8 cellular contexts compared by ENCODE assay signal in the genomic region with DNA sequence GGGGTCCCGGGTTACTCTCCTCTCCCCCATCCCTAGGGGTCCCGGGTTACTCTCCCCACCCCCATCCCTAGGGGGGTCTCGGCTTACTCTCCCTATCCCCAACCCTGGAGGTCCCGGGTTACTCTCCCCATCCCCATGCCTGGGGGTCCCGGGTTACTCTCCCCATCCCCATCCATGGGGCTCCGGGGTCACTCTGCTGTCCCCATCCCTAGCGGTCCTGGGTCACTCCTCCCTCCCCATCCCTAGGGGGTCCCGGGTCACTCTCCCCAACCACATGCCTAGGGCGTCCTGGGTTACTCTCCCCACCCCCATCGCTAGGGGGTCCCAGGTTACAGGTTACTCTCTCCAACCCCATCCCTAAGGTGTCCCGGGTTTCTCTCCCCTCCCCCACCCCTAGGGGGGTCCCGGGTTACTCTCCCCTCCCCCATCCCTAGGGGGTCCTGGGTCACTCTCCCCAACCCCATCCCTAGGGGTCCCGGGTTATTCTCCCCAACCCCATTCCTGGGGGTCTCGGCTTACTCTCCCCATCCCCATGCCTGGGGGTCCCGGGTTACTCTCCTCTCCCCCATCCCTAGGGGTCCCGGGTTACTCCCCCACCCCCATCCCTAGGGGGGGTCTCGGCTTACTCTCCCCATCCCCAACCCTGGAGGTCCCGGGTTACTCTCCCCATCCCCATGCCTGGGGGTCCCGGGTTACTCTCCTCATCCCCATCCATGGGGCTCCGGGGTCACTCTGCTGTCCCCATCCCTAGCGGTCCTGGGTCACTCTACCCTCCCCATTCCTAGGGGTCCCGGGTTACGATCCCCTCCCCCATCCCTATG. TPM values are rescaled to one million over a fixed set of nuclear protein-coding genes. Genes with fewer than 3 reads are reported as not detected.
DNase-seq lines count a peak whose midpoint lies in the region; ATAC-seq and TF ChIP-seq lines count a peak whose summit lies in the region.

No MANE protein-coding gene starts in this region.

- peaks cover 33% of the 10 kb centered on the region for H3K36me3 Mint-ChIP-seq in activated CD4-positive, alpha-beta T cell treated with anti-CD3 and anti-CD28 coated beads for 36 hours (ENCODE audit: low read depth)

- H3K36me3 ChIP-seq in liver (ENCODE audit: control insufficient read depth in 4 of 4, insufficient read depth in 3 of 4, low read depth in 1 of 4, low read length in 3 of 4) (no peaks in the 10 kb centered on the region), tibial artery (no peaks in the 10 kb centered on the region)

- H3K27me3 ChIP-seq in liver (ENCODE audit: control insufficient read depth in 4 of 4, insufficient read depth in 4 of 4, low read length in 3 of 4) (no peaks in the 10 kb centered on the region), tibial artery (no peaks in the 10 kb centered on the region)

- WGBS in liver, result 34% methylated on average over 23 of the region's 23 CpGs

- no peak for TF ChIP-seq CTCF in astrocyte of the spinal cord (IDR thresholded peaks at IDR 0.05; ENCODE audit: low read depth, low read length)
- no peak for TF ChIP-seq CTCF in liver (IDR thresholded peaks at IDR 0.05; ENCODE audit: low read depth, low read length, missing input control)
- no peak for TF ChIP-seq CTCF in tibial artery (IDR thresholded peaks at IDR 0.05)

- H3K4me1 Mint-ChIP-seq in activated CD4-positive, alpha-beta T cell treated with anti-CD3 and anti-CD28 coated beads for 36 hours, result peaks cover 8% of the 10 kb centered on the region

- H3K9me3 ChIP-seq in liver (ENCODE audit: control insufficient read depth in 4 of 4, low read length in 3 of 4) (no peaks in the 10 kb centered on the region), tibial artery (no peaks in the 10 kb centered on the region)

- H3K27ac ChIP-seq in liver (ENCODE audit: low read depth in 1 of 2, low read length in 2 of 2) (peak overlapping the region; percentile 65 to 70), tibial artery (peak overlapping the region; percentile 82 to 86), caudate nucleus (ENCODE audit: low read depth, low read length) (no peak overlapping the region)

- no peak for ATAC-seq in activated CD4-positive, alpha-beta T cell treated with anti-CD3 and anti-CD28 coated beads for 36 hours
- ATAC-seq in GM21515 (IDR thresholded peaks at IDR 0.05; ENCODE audit: unreplicated experiment) (no peak), GM21390 (IDR thresholded peaks at IDR 0.05; ENCODE audit: unreplicated experiment) (no peak)

- POLR2A ChIA-PET in activated CD4-positive, alpha-beta T cell treated with anti-CD3 and anti-CD28 coated beads for 36 hours (lab: Charles Lee), result no interaction called here

- H3K4me1 ChIP-seq in liver (ENCODE audit: control insufficient read depth in 4 of 4, insufficient read depth in 4 of 4, low read length in 3 of 4), result peaks cover 0 to 17% (median 8%) of the 10 kb centered on the region in 4 donors
- H3K4me1 ChIP-seq in tibial artery, result peaks cover 0 to 32% (median 22%) of the 10 kb centered on the region in 4 donors

- CTCF ChIA-PET in activated CD4-positive, alpha-beta T cell treated with anti-CD3 and anti-CD28 coated beads for 36 hours (lab: Charles Lee), result no interaction called here

- peak overlapping the region; percentile 83 for H3K4me3 Mint-ChIP-seq in activated CD4-positive, alpha-beta T cell treated with anti-CD3 and anti-CD28 coated beads for 36 hours

- intact Hi-C loops in activated CD4-positive, alpha-beta T cell treated with anti-CD3 and anti-CD28 coated beads for 36 hours (cut with DNase I, micrococcal nuclease), result loop anchor here (2.0 to 5.0 kb wide), 3 partner anchors 205 to 1065 kb away; partner anchors contain the start of gene PPP2R3B (in 1 of the 2)
- intact Hi-C loops in tibial artery (cut with DNase I; ENCODE audit: low total_unique reads), result loop anchor here (2.0 to 10.0 kb wide), 4 partner anchors 59 to 1143 kb away; partner anchors contain the start of genes AKAP17A, GTPBP6 and SLC25A6

- H3K27ac Mint-ChIP-seq in activated CD4-positive, alpha-beta T cell treated with anti-CD3 and anti-CD28 coated beads for 36 hours, result peak overlapping the region; percentile 31

- in situ Hi-C loops in astrocyte of the spinal cord (cut with HindIII; ENCODE audit: low sequenced_read_pairs), result no loop called here

- peaks cover 29% of the 10 kb centered on the region for H3K9me3 Mint-ChIP-seq in activated CD4-positive, alpha-beta T cell treated with anti-CD3 and anti-CD28 coated beads for 36 hours (ENCODE audit: low read depth)

- H3K4me3 ChIP-seq in astrocyte of the spinal cord (ENCODE audit: low read depth, low read length), result peak overlapping the region; percentile 95
- H3K4me3 ChIP-seq in liver (ENCODE audit: low read depth in 1 of 3, low read length in 3 of 3), result peak overlapping the region; percentile 65 to 80 (median 79)
- H3K4me3 ChIP-seq in tibial artery, result peak overlapping the region; percentile 97 to 100

- no peaks in the 10 kb centered on the region for H3K27me3 Mint-ChIP-seq in activated CD4-positive, alpha-beta T cell treated with anti-CD3 and anti-CD28 coated beads for 36 hours

- peak overlapping the region; percentile 31 to 45 for H3K9ac ChIP-seq in liver (ENCODE audit: low read depth in 1 of 2, low read length in 2 of 2)

- TF ChIP-seq RAD21 in liver (IDR thresholded peaks at IDR 0.05), result no peak

- peak; percentile 30 for DNase-seq in activated CD4-positive, alpha-beta T cell treated with anti-CD3 and anti-CD28 coated beads for 36 hours
- DNase-seq in activated CD4-positive, alpha-beta T cell treated with anti-CD3 and anti-CD28 coated beads, Interleukin-2, amount 50 U/mL, for 1 hour, result no peak
- DNase-seq in astrocyte of the spinal cord (ENCODE audit: low read depth, low spot score), result no peak
- DNase-seq in tibial artery, result peak in 1 of 2 donors; percentile 38
- no peak for DNase-seq in caudate nucleus (lab: John Stamatoyannopoulos, UW)

TF ChIP-seq in liver, 16 proteins besides CTCF, POLR2A, EP300 and RAD21 (continues in another document):
- TF ChIP-seq EGR1 (IDR thresholded peaks at IDR 0.05; ENCODE audit: low read depth in 2 of 2) (no peak), JUND (IDR thresholded peaks at IDR 0.05) (no peak), FOXA2 (IDR thresholded peaks at IDR 0.05) (no peak), GABPA (IDR thresholded peaks at IDR 0.05 in 1 of 2, conservative IDR thresholded peaks at IDR 0.05 in 1 of 2) (no peak), HNF4A (conservative IDR thresholded peaks at IDR 0.05) (no peak), NR2F2 (IDR thresholded peaks at IDR 0.05) (no peak), TAF1 (conservative IDR thresholded peaks at IDR 0.05) (no peak), REST (IDR thresholded peaks at IDR 0.05) (no peak), SP1 (IDR thresholded peaks at IDR 0.05) (no peak), RXRA (IDR thresholded peaks at IDR 0.05) (no peak)
- TF ChIP-seq, protein P1, sequence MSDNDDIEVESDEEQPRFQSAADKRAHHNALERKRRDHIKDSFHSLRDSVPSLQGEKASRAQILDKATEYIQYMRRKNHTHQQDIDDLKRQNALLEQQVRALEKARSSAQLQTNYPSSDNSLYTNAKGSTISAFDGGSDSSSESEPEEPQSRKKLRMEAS (IDR thresholded peaks at IDR 0.05), result no peak
- TF ChIP-seq, protein P2, sequence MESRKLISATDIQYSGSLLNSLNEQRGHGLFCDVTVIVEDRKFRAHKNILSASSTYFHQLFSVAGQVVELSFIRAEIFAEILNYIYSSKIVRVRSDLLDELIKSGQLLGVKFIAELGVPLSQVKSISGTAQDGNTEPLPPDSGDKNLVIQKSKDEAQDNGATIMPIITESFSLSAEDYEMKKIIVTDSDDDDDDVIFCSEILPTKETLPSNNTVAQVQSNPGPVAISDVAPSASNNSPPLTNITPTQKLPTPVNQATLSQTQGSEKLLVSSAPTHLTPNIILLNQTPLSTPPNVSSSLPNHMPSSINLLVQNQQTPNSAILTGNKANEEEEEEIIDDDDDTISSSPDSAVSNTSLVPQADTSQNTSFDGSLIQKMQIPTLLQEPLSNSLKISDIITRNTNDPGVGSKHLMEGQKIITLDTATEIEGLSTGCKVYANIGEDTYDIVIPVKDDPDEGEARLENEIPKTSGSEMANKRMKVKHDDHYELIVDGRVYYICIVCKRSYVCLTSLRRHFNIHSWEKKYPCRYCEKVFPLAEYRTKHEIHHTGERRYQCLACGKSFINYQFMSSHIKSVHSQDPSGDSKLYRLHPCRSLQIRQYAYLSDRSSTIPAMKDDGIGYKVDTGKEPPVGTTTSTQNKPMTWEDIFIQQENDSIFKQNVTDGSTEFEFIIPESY (IDR thresholded peaks at IDR 0.05), result no peak
- TF ChIP-seq, protein P3, sequence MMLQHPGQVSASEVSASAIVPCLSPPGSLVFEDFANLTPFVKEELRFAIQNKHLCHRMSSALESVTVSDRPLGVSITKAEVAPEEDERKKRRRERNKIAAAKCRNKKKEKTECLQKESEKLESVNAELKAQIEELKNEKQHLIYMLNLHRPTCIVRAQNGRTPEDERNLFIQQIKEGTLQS (IDR thresholded peaks at IDR 0.05), result no peak

RNA-seq across cellular contexts. Expression of gene ASMTL, which starts 0.8 kb away (rescaled TPM):
- total RNA-seq in activated CD4-positive, alpha-beta T cell treated with anti-CD3 and anti-CD28 coated beads for 36 hours, result 10 to 100 TPM; 33.9 to 38.3 TPM
- 10 to 100 TPM; 10.3 to 11.7 TPM for total RNA-seq in liver
- polyA plus RNA-seq in liver, result 10 to 100 TPM; 11.5 to 18.9 TPM

RNA-seq across cellular contexts. Expression of gene SLC25A6, which starts 60.0 kb away (rescaled TPM):
- total RNA-seq in activated CD4-positive, alpha-beta T cell treated with anti-CD3 and anti-CD28 coated beads for 36 hours, result 100 to 1,000 TPM; 396 to 456 TPM
- total RNA-seq in liver, result 100 to 1,000 TPM in 1 of 2 donors, 10 to 100 TPM in 1; 44.8 to 110 TPM
- polyA plus RNA-seq in liver, result 10 to 100 TPM; 48.6 to 79.4 TPM
